ENCODE assay signal across 1 cellular context in the genomic region with DNA sequence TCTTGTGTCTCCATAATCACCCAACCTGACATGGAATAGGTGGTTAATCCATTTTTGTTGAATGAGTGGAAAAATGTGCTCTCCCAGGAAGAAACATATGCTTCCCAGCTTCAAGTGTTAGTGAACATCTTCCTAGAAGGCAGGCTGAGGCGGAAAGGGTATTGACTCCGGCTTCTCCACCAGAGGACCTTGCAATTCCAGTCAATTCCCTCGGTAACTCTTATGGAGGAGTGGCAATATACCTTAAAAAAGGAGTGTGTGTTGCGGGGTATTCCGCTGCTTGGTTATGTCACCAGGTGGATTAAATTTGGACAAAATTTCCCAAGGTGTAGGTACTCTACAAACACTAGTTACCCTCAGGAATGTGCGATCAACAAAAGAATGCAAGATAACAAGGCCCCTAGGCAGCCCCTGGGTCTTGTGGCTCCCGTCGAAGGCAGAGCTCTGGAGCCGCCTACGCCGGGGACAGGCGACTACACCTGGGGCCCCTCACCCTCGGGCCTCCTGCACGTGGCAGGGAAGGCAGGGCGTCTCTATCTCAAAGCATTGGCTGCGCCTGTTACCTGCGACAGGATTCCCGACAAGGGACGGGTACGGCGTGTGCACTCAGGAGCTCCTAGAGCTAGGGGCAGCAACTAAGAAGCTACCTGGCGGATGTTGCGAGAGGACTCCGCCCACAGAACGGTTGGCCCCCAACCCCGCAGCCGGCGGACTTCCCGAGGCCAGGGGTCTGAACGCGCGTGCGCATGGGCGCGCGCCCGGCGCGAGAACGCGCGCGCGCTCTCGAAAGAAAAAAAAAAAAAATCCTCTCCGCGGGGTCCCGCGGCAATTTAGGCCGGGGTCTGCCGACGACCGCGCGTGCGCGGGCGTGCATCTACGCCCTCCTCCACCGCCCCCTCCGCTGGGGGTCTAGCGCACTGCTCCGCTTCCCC.
TF ChIP-seq lines count a peak whose summit lies in the region.

WDR87 (minus strand) TSS at position 659 of the 932 bp plus-strand sequence. CDS start 8,355 bp downstream, outside the sequence.

TF ChIP-seq in GM12878, 131 proteins besides CTCF, POLR2A, EP300 and RAD21 (continued from another document):
- TF ChIP-seq, protein P1, sequence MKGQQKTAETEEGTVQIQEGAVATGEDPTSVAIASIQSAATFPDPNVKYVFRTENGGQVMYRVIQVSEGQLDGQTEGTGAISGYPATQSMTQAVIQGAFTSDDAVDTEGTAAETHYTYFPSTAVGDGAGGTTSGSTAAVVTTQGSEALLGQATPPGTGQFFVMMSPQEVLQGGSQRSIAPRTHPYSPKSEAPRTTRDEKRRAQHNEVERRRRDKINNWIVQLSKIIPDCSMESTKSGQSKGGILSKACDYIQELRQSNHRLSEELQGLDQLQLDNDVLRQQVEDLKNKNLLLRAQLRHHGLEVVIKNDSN (IDR thresholded peaks at IDR 0.05; ENCODE audit: borderline replicate concordance, extremely low read length, insufficient read depth, low read depth, low read length), result no peak
- no peak for TF ChIP-seq SIX5 (IDR thresholded peaks at IDR 0.05; ENCODE audit: low read depth, low read length, severe bottlenecking)
- peak; percentile 12; the same call in 1 of the 2 replicates for TF ChIP-seq GATAD2B (conservative IDR thresholded peaks at IDR 0.05; ENCODE audit: low read depth)
- peak; percentile 84 for TF ChIP-seq ZNF384 (IDR thresholded peaks at IDR 0.05; ENCODE audit: borderline replicate concordance, low read depth, low read length)
- TF ChIP-seq ZBED1 (IDR thresholded peaks at IDR 0.05; ENCODE audit: borderline replicate concordance), result no peak
- no peak for TF ChIP-seq IRF3 (IDR thresholded peaks at IDR 0.05)
- TF ChIP-seq BHLHE40 (IDR thresholded peaks at IDR 0.05; ENCODE audit: borderline replicate concordance in 1 of 2, low read depth in 2 of 2, low read length in 1 of 2), result peak; percentile 18 to 65; a peak in 2 of 4 replicates
